ENCODE assay signal across 8 cellular contexts in genomic region chr21:37266515-37267221, GRCh38. TPM values are rescaled to one million over a fixed set of nuclear protein-coding genes. Genes with fewer than 3 reads are reported as not detected.
DNase-seq lines count a peak whose midpoint lies in the region; ATAC-seq and TF ChIP-seq lines count a peak whose summit lies in the region.

No MANE protein-coding gene starts in this region.

- peak overlapping the region; percentile 98 for H3K27ac ChIP-seq in hepatocyte
- H3K27ac ChIP-seq in sigmoid colon = peak overlapping the region; percentile 95 to 99 (median 98)

- H3K4me3 ChIP-seq in NB4 (ENCODE audit: low read depth, low read length) = peak overlapping the region; percentile 94
- H3K4me3 ChIP-seq in hepatocyte = peak overlapping the region; percentile 58
- H3K4me3 ChIP-seq in sigmoid colon = peak overlapping the region; percentile 79 to 98 (median 97)

- intact Hi-C loops in sigmoid colon (cut with DNase I) = loop anchor here (1.0 to 10.0 kb wide), 7 partner anchors 44 to 297 kb away; partner anchors contain the start of genes DYRK1A, PIGP and TTC3

- peak overlapping the region; percentile 21 for H2AFZ ChIP-seq in hepatocyte

- no peaks in the 10 kb centered on the region for H3K9me3 ChIP-seq in hepatocyte (ENCODE audit: low read depth)
- H3K9me3 ChIP-seq in sigmoid colon = no peaks in the 10 kb centered on the region

- H4K20me1 ChIP-seq in hepatocyte (ENCODE audit: insufficient read depth, poor library complexity, severe bottlenecking) = peaks cover 5% of the 10 kb centered on the region

- TF ChIP-seq CTCF in NB4 (IDR thresholded peaks at IDR 0.05; ENCODE audit: low read depth, low read length) = no peak
- TF ChIP-seq CTCF in hepatocyte (IDR thresholded peaks at IDR 0.05; ENCODE audit: poor library complexity) = no peak
- no peak for TF ChIP-seq CTCF in sigmoid colon (IDR thresholded peaks at IDR 0.05)

- H3K27me3 ChIP-seq in hepatocyte (no peaks in the 10 kb centered on the region), sigmoid colon (no peaks in the 10 kb centered on the region)

- 4% methylated on average over 32 of the region's 39 CpGs for WGBS in hepatocyte (ENCODE audit: low lambda C conversion rate, missing lambda C conversion rate)
- WGBS in sigmoid colon, 2 donors = 1% methylated on average over 39 of the region's 39 CpGs

- H3K27ac Mint-ChIP-seq in activated naive CD8-positive, alpha-beta T cell treated with anti-CD3 and anti-CD28 coated beads, Interleukin-2, amount 10 ng/mL, durations not matched to agents 7 days and 5 days = peak overlapping the region; percentile 98

- H3K4me3 Mint-ChIP-seq in activated naive CD8-positive, alpha-beta T cell treated with anti-CD3 and anti-CD28 coated beads, Interleukin-2, amount 10 ng/mL, durations not matched to agents 7 days and 5 days = peak overlapping the region; percentile 98

- POLR2A ChIA-PET in activated naive CD8-positive, alpha-beta T cell treated with anti-CD3 and anti-CD28 coated beads, Interleukin-2, amount 10 ng/mL, durations not matched to agents 7 days and 5 days (lab: Charles Lee) = interaction anchor here (0.8 to 4.7 kb wide), 12 partner anchors 10 to 1207 kb away, joined by 3 to 82 read pairs (median 20); partner anchors contain the start of gene DYRK1A

- no peaks in the 10 kb centered on the region for H3K9me3 Mint-ChIP-seq in activated naive CD8-positive, alpha-beta T cell treated with anti-CD3 and anti-CD28 coated beads, Interleukin-2, amount 10 ng/mL, durations not matched to agents 7 days and 5 days

- H3K4me1 ChIP-seq in hepatocyte (ENCODE audit: insufficient read depth) = peaks cover 11% of the 10 kb centered on the region
- H3K4me1 ChIP-seq in sigmoid colon = peaks cover 0 to 33% (median 28%) of the 10 kb centered on the region in 4 donors

- DNase-seq in stimulated activated CD8-positive, alpha-beta memory T cell treated with anti-CD3 and anti-CD28 coated beads, Interleukin-12 subunit alpha, Interleukin-12 subunit beta, amount 100 ng/mL, for 1 hour (ENCODE audit: low read depth) = peak; percentile 17
- DNase-seq in stimulated activated CD8-positive, alpha-beta memory T cell treated with anti-CD3 and anti-CD28 coated beads, Interleukin-4, amount 100 ng/mL, for 48 hours = no peak
- peak; percentile 64 for DNase-seq in NB4 (ENCODE audit: low read depth)
- DNase-seq in activated naive CD8-positive, alpha-beta T cell treated with anti-CD3 and anti-CD28 coated beads, Interleukin-2, amount 10 ng/mL, durations not matched to agents 7 days and 5 days = no peak
- peak; percentile 80 for DNase-seq in hepatocyte (ENCODE audit: low spot score)
- DNase-seq in sigmoid colon = peak; percentile 77
- DNase-seq in DMS114 treated with DMSO at 0.1 percent for 48 hours (lab: John Stamatoyannopoulos, UW; ENCODE audit: unreplicated experiment) = no peak

- no peaks in the 10 kb centered on the region for H3K36me3 ChIP-seq in hepatocyte (replicated peaks; ENCODE audit: insufficient read depth, low read depth)
- H3K36me3 ChIP-seq in sigmoid colon = no peaks in the 10 kb centered on the region

- peaks cover 28% of the 10 kb centered on the region for H3K36me3 Mint-ChIP-seq in activated naive CD8-positive, alpha-beta T cell treated with anti-CD3 and anti-CD28 coated beads, Interleukin-2, amount 10 ng/mL, durations not matched to agents 7 days and 5 days

- H3K27me3 Mint-ChIP-seq in activated naive CD8-positive, alpha-beta T cell treated with anti-CD3 and anti-CD28 coated beads, Interleukin-2, amount 10 ng/mL, durations not matched to agents 7 days and 5 days = no peaks in the 10 kb centered on the region

- H3K79me2 ChIP-seq in hepatocyte = peaks cover 54% of the 10 kb centered on the region

- TF ChIP-seq EP300 in sigmoid colon (IDR thresholded peaks at IDR 0.05) = no peak

- H3K4me1 Mint-ChIP-seq in activated naive CD8-positive, alpha-beta T cell treated with anti-CD3 and anti-CD28 coated beads, Interleukin-2, amount 10 ng/mL, durations not matched to agents 7 days and 5 days = peaks cover 44% of the 10 kb centered on the region

- peak overlapping the region; percentile 92 for H3K4me2 ChIP-seq in hepatocyte

- no peaks in the 10 kb centered on the region for H3K9me2 ChIP-seq in hepatocyte (replicated peaks; ENCODE audit: insufficient read depth)

- no peak for TF ChIP-seq POLR2A in NB4 (IDR thresholded peaks at IDR 0.05; ENCODE audit: extremely low read depth, insufficient read length)
- TF ChIP-seq POLR2A in sigmoid colon (IDR thresholded peaks at IDR 0.05) = no peak

- ATAC-seq in HG02571 (IDR thresholded peaks at IDR 0.05; ENCODE audit: unreplicated experiment) = peak; percentile 4
- peak; percentile 6 for ATAC-seq in activated naive CD8-positive, alpha-beta T cell treated with anti-CD3 and anti-CD28 coated beads, Interleukin-2, amount 10 ng/mL, durations not matched to agents 7 days and 5 days (ENCODE audit: low read depth)

RNA-seq across cellular contexts. Expression of gene VPS26C, which starts 0.5 kb away (rescaled TPM):
- 10 to 100 TPM; 94.0 to 97.3 TPM for total RNA-seq in activated naive CD8-positive, alpha-beta T cell treated with anti-CD3 and anti-CD28 coated beads, Interleukin-2, amount 10 ng/mL, durations not matched to agents 7 days and 5 days
- total RNA-seq in hepatocyte (74.5 and 75.8 TPM in 2 replicates), sigmoid colon (10 to 100 TPM; 47.1 to 71.7 (median 55.8) TPM)
- polyA plus RNA-seq in hepatocyte (43.7 and 49.5 TPM in 2 replicates), sigmoid colon (10 to 100 TPM; 34.2 to 71.2 (median 39.0) TPM)

Comparison
In these comparisons a context has a peak if more than half of its experiments do, and no peak if none do; other contexts are left out.
1. DNase-seq: peak in stimulated activated CD8-positive, alpha-beta memory T cell treated with anti-CD3 and anti-CD28 coated beads, Interleukin-12 subunit alpha, Interleukin-12 subunit beta, amount 100 ng/mL, for 1 hour (single experiment), NB4 (single experiment), hepatocyte (single experiment) and sigmoid colon (single experiment); none in stimulated activated CD8-positive, alpha-beta memory T cell treated with anti-CD3 and anti-CD28 coated beads, Interleukin-4, amount 100 ng/mL, for 48 hours (single experiment), activated naive CD8-positive, alpha-beta T cell treated with anti-CD3 and anti-CD28 coated beads, Interleukin-2, amount 10 ng/mL, durations not matched to agents 7 days and 5 days (single experiment) and DMS114 treated with DMSO at 0.1 percent for 48 hours (single experiment).
2. Peak in every context shown above with its lines, with median percentiles within 50 percentile points of each other: H3K4me3 ChIP-seq.